Comparison of ENCODE assay signal across 23 cellular contexts in the genomic region with DNA sequence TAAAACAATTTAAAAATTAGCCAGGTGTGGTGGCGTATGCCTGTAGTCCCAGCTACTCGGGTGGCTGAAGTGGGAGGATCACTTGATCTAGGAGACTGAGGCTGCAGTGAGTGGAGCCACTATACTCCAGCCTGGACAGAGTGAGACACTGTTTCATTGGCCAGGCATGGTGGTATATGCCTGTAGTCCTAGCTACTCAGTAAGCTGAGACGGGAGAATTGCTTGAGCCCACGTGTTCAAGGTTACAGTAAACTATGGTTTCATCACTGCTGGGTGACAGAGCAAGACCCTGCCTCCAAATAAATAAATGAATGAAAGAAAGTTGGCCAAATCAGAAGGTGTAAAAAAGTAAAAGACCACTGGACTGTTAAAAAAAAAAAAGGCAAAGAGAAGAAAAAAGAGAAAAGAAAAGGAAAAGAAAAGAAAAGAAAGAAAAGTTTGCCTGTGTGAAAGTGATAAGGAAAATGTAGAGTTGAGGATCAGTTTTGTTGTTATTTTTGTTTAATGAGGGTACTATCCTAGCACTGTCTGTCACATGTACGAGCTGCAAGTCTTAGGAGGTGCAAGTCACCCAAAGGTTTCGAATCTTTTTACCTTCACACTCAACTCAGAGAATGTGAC. TPM values are rescaled to one million over a fixed set of nuclear protein-coding genes. Genes with fewer than 3 reads are reported as not detected.
DNase-seq lines count a peak whose midpoint lies in the region; ATAC-seq and TF ChIP-seq lines count a peak whose summit lies in the region.
"Had no signal": no experiment of that assay in that cellular context is flagged by ENCODE, and none has a peak within 500 bp of the region (broad histone marks: within the 10 kb centered on the region; RNA-seq: fewer than 3 reads in every experiment).

No MANE protein-coding gene starts in this region.

- no peak overlapping the region for H3K27ac ChIP-seq in CD4-positive, alpha-beta memory T cell (ENCODE audit: low read depth, low read length)
- no peak overlapping the region for H3K27ac ChIP-seq in psoas muscle
- H3K27ac ChIP-seq in right atrium auricular region: no peak overlapping the region
- H3K27ac ChIP-seq: tibial artery had no signal

- H3K4me3 Mint-ChIP-seq in CD4-positive, alpha-beta memory T cell: peak overlapping the region in 3 of 8 donors; percentile 22 to 51 (median 31)
- H3K4me3 Mint-ChIP-seq in chondrocyte (ENCODE audit: unreplicated experiment): no peak overlapping the region
- H3K4me3 Mint-ChIP-seq in natural killer cell treated with Interleukin-12 subunit alpha and Interleukin-12 subunit beta and Interleukin-15 and Interleukin-18, amount 100 ng/mL, for 72 hours: peak overlapping the region; percentile 11
- no peak overlapping the region for H3K4me3 Mint-ChIP-seq in naive thymus-derived CD8-positive, alpha-beta T cell
- H3K4me3 Mint-ChIP-seq: activated CD4-positive, alpha-beta T cell treated with anti-CD3 and anti-CD28 coated beads for 36 hours; stimulated activated naive CD8-positive, alpha-beta T cell treated with anti-CD3 and anti-CD28 coated beads, Interleukin-15, Interleukin-2, amounts not matched to agents 100 ng/mL and 50 ng/mL, for 24 hours had no signal

- peak overlapping the region in 6 of 7 donors; percentile 44 to 79 (median 71) for H3K27ac Mint-ChIP-seq in CD4-positive, alpha-beta memory T cell
- peak overlapping the region; percentile 78 for H3K27ac Mint-ChIP-seq in chondrocyte (ENCODE audit: unreplicated experiment)
- H3K27ac Mint-ChIP-seq in natural killer cell treated with Interleukin-12 subunit alpha and Interleukin-12 subunit beta and Interleukin-15 and Interleukin-18, amount 100 ng/mL, for 72 hours: peak overlapping the region; percentile 0 to 10
- H3K27ac Mint-ChIP-seq in naive thymus-derived CD8-positive, alpha-beta T cell: peak overlapping the region in 3 of 10 donors; percentile 32 to 70 (median 58)
- H3K27ac Mint-ChIP-seq: activated CD4-positive, alpha-beta T cell treated with anti-CD3 and anti-CD28 coated beads for 36 hours; progenitor cell of endocrine pancreas; stimulated activated naive CD8-positive, alpha-beta T cell treated with anti-CD3 and anti-CD28 coated beads, Interleukin-15, Interleukin-2, amounts not matched to agents 100 ng/mL and 50 ng/mL, for 24 hours had no signal

- peaks cover 46 to 90% (median 70%) of the 10 kb centered on the region in 4 donors for H3K4me1 Mint-ChIP-seq in CD4-positive, alpha-beta memory T cell
- peaks cover 72% of the 10 kb centered on the region for H3K4me1 Mint-ChIP-seq in chondrocyte (ENCODE audit: low read depth)
- H3K4me1 Mint-ChIP-seq in natural killer cell treated with Interleukin-12 subunit alpha and Interleukin-12 subunit beta and Interleukin-15 and Interleukin-18, amount 100 ng/mL, for 72 hours (ENCODE audit: low read depth in 2 of 2): peaks cover 61 to 80% of the 10 kb centered on the region in 2 donors
- peaks cover 35 to 84% (median 54%) of the 10 kb centered on the region in 4 donors for H3K4me1 Mint-ChIP-seq in naive thymus-derived CD8-positive, alpha-beta T cell

- DNase-seq in CD4-positive, alpha-beta memory T cell: no peak
- DNase-seq in OCI-M1 (lab: John Stamatoyannopoulos, UW): peak; percentile 31
- DNase-seq in chondrocyte (ENCODE audit: low spot score): no peak
- no peak for DNase-seq in natural killer cell treated with Interleukin-12 subunit alpha and Interleukin-12 subunit beta and Interleukin-15 and Interleukin-18, amount 100 ng/mL, for 72 hours (ENCODE audit: low spot score)
- DNase-seq in naive thymus-derived CD8-positive, alpha-beta T cell: no peak
- no peak for DNase-seq in psoas muscle
- no peak for DNase-seq in cerebellar cortex (ENCODE audit: low spot score)
- no peak for DNase-seq in right atrium auricular region (ENCODE audit: low spot score)
- DNase-seq: activated CD4-positive, alpha-beta T cell treated with anti-CD3 and anti-CD28 coated beads for 36 hours; activated gamma-delta T cell treated with Interleukin-2 at 50 U/mL for 16 hours; adrenal gland; cortex of kidney; head of caudate nucleus; NCI-H1048; NCI-H187 treated with DMSO at 0.1 percent for 48 hours; Right ventricle myocardium superior; small intestine; SW 1271; tibial artery had no signal

- no peaks in the 10 kb centered on the region for H3K27me3 Mint-ChIP-seq in CD4-positive, alpha-beta memory T cell
- H3K27me3 Mint-ChIP-seq in chondrocyte (ENCODE audit: low read depth): no peaks in the 10 kb centered on the region
- H3K27me3 Mint-ChIP-seq in natural killer cell treated with Interleukin-12 subunit alpha and Interleukin-12 subunit beta and Interleukin-15 and Interleukin-18, amount 100 ng/mL, for 72 hours: no peaks in the 10 kb centered on the region
- no peaks in the 10 kb centered on the region for H3K27me3 Mint-ChIP-seq in naive thymus-derived CD8-positive, alpha-beta T cell
- H3K27me3 Mint-ChIP-seq: activated CD4-positive, alpha-beta T cell treated with anti-CD3 and anti-CD28 coated beads for 36 hours; progenitor cell of endocrine pancreas; stimulated activated naive CD8-positive, alpha-beta T cell treated with anti-CD3 and anti-CD28 coated beads, Interleukin-15, Interleukin-2, amounts not matched to agents 100 ng/mL and 50 ng/mL, for 24 hours had no signal

- POLR2A ChIA-PET in CD4-positive, alpha-beta memory T cell (lab: Charles Lee; ENCODE audit: partially characterized antibody): interaction anchor here (5.3 to 6.2 kb wide), 2 partner anchors 13 kb away, joined by 24 to 49 read pairs; no protein-coding TSS in a partner anchor
- POLR2A ChIA-PET in naive thymus-derived CD8-positive, alpha-beta T cell (lab: Charles Lee): interaction anchor here (0.7 kb wide), 1 partner anchor 19 kb away, joined by 3 read pairs; no protein-coding TSS in a partner anchor

- WGBS in psoas muscle, 3 donors: 88 to 94% (median 91%) methylated on average over 6 of the region's 6 CpGs

- intact Hi-C loops in CD4-positive, alpha-beta memory T cell (cut with micrococcal nuclease): no loop called here
- intact Hi-C loops in psoas muscle (cut with DNase I): no loop called here

- H3K27me3 ChIP-seq in CD4-positive, alpha-beta memory T cell (ENCODE audit: insufficient read depth, low read length): no peaks in the 10 kb centered on the region
- no peaks in the 10 kb centered on the region for H3K27me3 ChIP-seq in psoas muscle (ENCODE audit: insufficient read depth in 3 of 3, low read length in 2 of 3)
- H3K27me3 ChIP-seq in right atrium auricular region: no peaks in the 10 kb centered on the region
- H3K27me3 ChIP-seq: adrenal gland, tibial artery had no signal

- peaks cover 95% of the 10 kb centered on the region for H3K4me1 ChIP-seq in CD4-positive, alpha-beta memory T cell (ENCODE audit: insufficient read depth, low read length)
- H3K4me1 ChIP-seq in psoas muscle (no peaks in the 10 kb centered on the region), right atrium auricular region (peaks cover 0 to 55% of the 10 kb centered on the region in 2 donors)

- CTCF ChIA-PET in CD4-positive, alpha-beta memory T cell (lab: Charles Lee; ENCODE audit: partially characterized antibody): interaction anchor here (10.0 kb wide), 1 partner anchor 67 kb away, joined by 74 read pairs; no protein-coding TSS in a partner anchor

- H3K4me3 ChIP-seq in CD4-positive, alpha-beta memory T cell (ENCODE audit: low read length in 2 of 2): no peak overlapping the region
- H3K4me3 ChIP-seq in psoas muscle (no peak overlapping the region), right atrium auricular region (no peak overlapping the region)
- H3K4me3 ChIP-seq: adrenal gland, tibial artery had no signal

- TF ChIP-seq CTCF in chondrocyte (IDR thresholded peaks at IDR 0.05) (no peak), psoas muscle (IDR thresholded peaks at IDR 0.05) (no peak), right atrium auricular region (IDR thresholded peaks at IDR 0.05) (no peak)

- peaks cover 0 to 4% of the 10 kb centered on the region in 2 donors for H3K36me3 Mint-ChIP-seq in CD4-positive, alpha-beta memory T cell
- H3K36me3 Mint-ChIP-seq in chondrocyte (ENCODE audit: low read depth): no peaks in the 10 kb centered on the region
- H3K36me3 Mint-ChIP-seq in natural killer cell treated with Interleukin-12 subunit alpha and Interleukin-12 subunit beta and Interleukin-15 and Interleukin-18, amount 100 ng/mL, for 72 hours: peaks cover 18% of the 10 kb centered on the region
- H3K36me3 Mint-ChIP-seq in naive thymus-derived CD8-positive, alpha-beta T cell: no peaks in the 10 kb centered on the region

- H3K9me3 Mint-ChIP-seq in CD4-positive, alpha-beta memory T cell: no peaks in the 10 kb centered on the region
- no peaks in the 10 kb centered on the region for H3K9me3 Mint-ChIP-seq in chondrocyte (ENCODE audit: low read depth)
- H3K9me3 Mint-ChIP-seq in natural killer cell treated with Interleukin-12 subunit alpha and Interleukin-12 subunit beta and Interleukin-15 and Interleukin-18, amount 100 ng/mL, for 72 hours: no peaks in the 10 kb centered on the region
- no peaks in the 10 kb centered on the region for H3K9me3 Mint-ChIP-seq in naive thymus-derived CD8-positive, alpha-beta T cell
- H3K9me3 Mint-ChIP-seq: stimulated activated naive CD8-positive, alpha-beta T cell treated with anti-CD3 and anti-CD28 coated beads, Interleukin-15, Interleukin-2, amounts not matched to agents 100 ng/mL and 50 ng/mL, for 24 hours had no signal

- no peaks in the 10 kb centered on the region for H3K36me3 ChIP-seq in CD4-positive, alpha-beta memory T cell (ENCODE audit: insufficient read depth, low read length)
- H3K36me3 ChIP-seq in psoas muscle (ENCODE audit: insufficient read depth in 1 of 2, low read depth in 1 of 2): no peaks in the 10 kb centered on the region
- no peaks in the 10 kb centered on the region for H3K36me3 ChIP-seq in right atrium auricular region
- H3K36me3 ChIP-seq: adrenal gland, tibial artery had no signal

- no peaks in the 10 kb centered on the region for H3K9me3 ChIP-seq in CD4-positive, alpha-beta memory T cell (ENCODE audit: control insufficient read depth in 1 of 2, low read length in 2 of 2)
- H3K9me3 ChIP-seq in psoas muscle (no peaks in the 10 kb centered on the region), right atrium auricular region (no peaks in the 10 kb centered on the region)
- H3K9me3 ChIP-seq: adrenal gland, tibial artery had no signal

- ATAC-seq in natural killer cell treated with Interleukin-12 subunit alpha and Interleukin-12 subunit beta and Interleukin-15 and Interleukin-18, amount 100 ng/mL, for 72 hours: no peak
- ATAC-seq in naive thymus-derived CD8-positive, alpha-beta T cell: no peak
- ATAC-seq in psoas muscle: no peak
- ATAC-seq: activated CD4-positive, alpha-beta T cell treated with anti-CD3 and anti-CD28 coated beads for 36 hours; HCT116; left lobe of liver had no signal

RNA-seq across cellular contexts. Expression of a gene that starts 52.3 kb away (rescaled TPM):
- 10 to 100 TPM; 24.7 to 27.9 TPM for total RNA-seq in CD4-positive, alpha-beta memory T cell
- 10 to 100 TPM; 11.6 to 39.3 TPM for polyA plus RNA-seq in CD4-positive, alpha-beta memory T cell
- 55.5 to 67.7 TPM (median 58.0 TPM) in 3 replicates for total RNA-seq in chondrocyte
- 10 to 100 TPM; 42.7 to 43.1 TPM for total RNA-seq in natural killer cell treated with Interleukin-12 subunit alpha and Interleukin-12 subunit beta and Interleukin-15 and Interleukin-18, amount 100 ng/mL, for 72 hours
- total RNA-seq in naive thymus-derived CD8-positive, alpha-beta T cell: 10 to 100 TPM; 14.4 to 16.8 TPM
- 10 to 100 TPM in 2 of 3 donors, 1 to 10 TPM in 1; 8.1 to 12.2 (median 10.2) TPM for polyA plus RNA-seq in naive thymus-derived CD8-positive, alpha-beta T cell
- 10 to 100 TPM in 2 of 4 donors, 1 to 10 TPM in 2; 7.4 to 13.4 (median 10.2) TPM for total RNA-seq in psoas muscle
- polyA plus RNA-seq in psoas muscle: 1 to 10 TPM; 1.5 to 6.6 (median 4.6) TPM
- total RNA-seq in right atrium auricular region: 10 to 100 TPM; 28.7 to 29.3 TPM
